In the genomic region with DNA sequence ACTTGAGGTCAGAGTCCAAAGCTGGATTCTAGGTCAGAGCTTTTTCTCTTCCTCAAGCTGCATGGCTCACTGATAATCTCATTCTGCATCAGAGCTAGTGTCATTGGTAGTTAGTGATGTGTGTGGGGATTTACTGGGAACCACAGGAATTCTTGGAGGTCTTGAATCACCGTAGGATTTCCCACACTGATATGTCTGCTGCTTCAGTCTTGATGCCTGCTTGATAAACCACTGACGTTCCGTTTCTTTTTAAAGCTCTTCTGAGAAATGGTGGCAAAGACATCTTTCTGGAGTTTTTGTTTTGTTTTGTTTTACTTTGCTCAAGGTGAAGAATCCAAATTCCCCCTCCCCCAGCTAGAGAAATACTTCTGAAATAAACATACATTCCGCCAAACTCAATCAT, we compare ENCODE assay signal across 1 cellular context.
TF ChIP-seq lines count a peak whose summit lies in the region.

No MANE protein-coding gene starts in this region.

TF ChIP-seq in SK-N-SH treated with all-trans-retinoic acid at 6 μM for 48 hours, 23 proteins besides CTCF, POLR2A, EP300 and RAD21:
- TF ChIP-seq TSHZ2 (CRISPR knock-in tag; IDR thresholded peaks at IDR 0.05) (no peak), POU6F1 (CRISPR knock-in tag; IDR thresholded peaks at IDR 0.05; ENCODE audit: borderline replicate concordance, low read depth) (no peak), BACH2 (CRISPR knock-in tag; IDR thresholded peaks at IDR 0.05; ENCODE audit: borderline replicate concordance) (no peak), SNAI2 (CRISPR knock-in tag; IDR thresholded peaks at IDR 0.05) (no peak), CSRNP3 (CRISPR knock-in tag; IDR thresholded peaks at IDR 0.05) (no peak), ZNF565 (CRISPR knock-in tag; conservative IDR thresholded peaks at IDR 0.05; ENCODE audit: low read depth) (no peak), TOX (CRISPR knock-in tag; IDR thresholded peaks at IDR 0.05; ENCODE audit: borderline replicate concordance) (no peak), GLIS3 (CRISPR knock-in tag; IDR thresholded peaks at IDR 0.05) (no peak)
